In the genomic region with DNA sequence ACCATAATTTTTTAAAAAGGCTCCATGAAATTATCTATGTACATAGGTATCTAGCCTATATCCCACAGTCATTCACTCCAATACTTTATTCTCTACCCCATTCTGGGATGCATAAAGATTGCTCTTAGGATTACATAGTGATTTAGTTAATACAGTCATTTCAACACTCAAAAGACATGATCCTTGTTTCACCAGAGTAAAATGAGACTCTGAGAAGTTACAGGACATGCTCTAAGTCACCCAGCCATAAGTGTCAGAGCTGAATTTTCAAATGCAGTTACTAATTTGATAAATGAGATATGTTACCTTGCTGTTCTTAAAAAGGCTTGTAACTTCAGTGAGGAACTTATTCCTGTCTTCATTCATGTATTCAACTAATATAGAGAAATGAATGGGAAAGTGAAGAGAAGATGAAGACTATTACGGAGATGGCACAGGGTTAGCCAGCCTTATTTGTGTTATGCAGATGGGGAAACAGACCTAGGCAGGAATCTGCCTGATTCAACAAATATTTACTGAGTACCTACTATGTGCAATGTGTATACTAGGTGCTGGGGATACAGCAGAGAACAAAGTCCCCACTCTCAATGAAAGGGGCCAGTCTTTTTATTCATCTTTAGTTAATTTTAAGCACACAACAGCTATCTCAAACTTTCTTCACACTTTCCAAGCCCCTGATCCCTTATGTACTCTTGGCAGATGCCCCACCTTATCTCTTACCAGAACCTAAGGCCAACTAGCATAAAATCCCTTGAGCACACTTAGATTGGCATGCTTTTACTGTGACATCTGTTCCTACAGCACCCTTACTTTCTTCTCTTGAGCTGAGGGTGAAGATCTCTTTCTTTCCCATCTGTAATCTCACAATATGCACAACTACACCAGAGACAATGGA, we compare ENCODE assay signal across 2 cellular contexts.
A peak's percentile ranks its signal among the peaks of the same experiment; 100 is the strongest.
TF ChIP-seq lines count a peak whose summit lies in the region.

No MANE protein-coding gene starts in this region.

TF ChIP-seq in HepG2, 621 proteins besides CTCF, POLR2A, EP300 and RAD21:
- TF ChIP-seq FOXK1 (CRISPR knock-in tag; IDR thresholded peaks at IDR 0.05; ENCODE audit: borderline replicate concordance, low read depth) (no peak), ZFAT (CRISPR knock-in tag; conservative IDR thresholded peaks at IDR 0.05) (no peak), ZKSCAN1 (IDR thresholded peaks at IDR 0.05; ENCODE audit: low read length) (peak; percentile 77), ZNF160 (CRISPR knock-in tag; IDR thresholded peaks at IDR 0.05) (no peak)

TF ChIP-seq in GM12878, 131 proteins besides CTCF, POLR2A, EP300 and RAD21:
- TF ChIP-seq BCL11A (IDR thresholded peaks at IDR 0.05; ENCODE audit: low read depth, low read length), result no peak
- no peak for TF ChIP-seq MAX (IDR thresholded peaks at IDR 0.05; ENCODE audit: low read depth, low read length)
- no peak for TF ChIP-seq IKZF2 (IDR thresholded peaks at IDR 0.05)
- no peak for TF ChIP-seq BRCA1 (IDR thresholded peaks at IDR 0.05; ENCODE audit: low read depth, low read length)
- no peak for TF ChIP-seq ZNF622 (IDR thresholded peaks at IDR 0.05)
